Comparison of ENCODE assay signal across 31 cellular contexts in the genomic region with DNA sequence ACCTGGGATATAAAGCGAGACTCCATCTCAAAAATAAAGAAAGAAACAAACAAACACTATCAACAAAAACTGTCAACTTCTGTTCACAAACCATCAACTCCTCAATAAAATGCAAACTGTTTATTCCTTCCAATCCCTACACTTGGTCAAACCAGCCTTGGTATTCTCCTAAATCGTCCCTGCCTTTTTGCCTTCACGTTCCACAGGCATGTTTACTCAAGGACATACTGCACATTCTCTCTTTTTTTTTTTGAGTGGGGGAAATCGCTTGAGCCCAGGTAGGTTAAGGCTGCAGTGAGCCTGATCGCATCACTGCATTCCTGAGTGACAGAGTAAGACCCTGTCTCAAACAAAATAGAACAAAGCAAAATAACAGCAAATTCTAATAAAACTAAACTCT. TPM values are rescaled to one million over a fixed set of nuclear protein-coding genes. Genes with fewer than 3 reads are reported as not detected.
DNase-seq lines count a peak whose midpoint lies in the region; ATAC-seq, FAIRE-seq and TF ChIP-seq lines count a peak whose summit lies in the region.
"Had no signal": no experiment of that assay in that cellular context is flagged by ENCODE, and none has a peak within 500 bp of the region (broad histone marks: within the 10 kb centered on the region; RNA-seq: fewer than 3 reads in every experiment).

No MANE protein-coding gene starts in this region.

- H3K36me3 Mint-ChIP-seq in nephron (ENCODE audit: low read depth), result peaks cover 70% of the 10 kb centered on the region

- CTCF ChIA-PET in A549 (lab: Yijun Ruan, JAX), result interaction anchor here (1.1 kb wide), 1 partner anchor 13 kb away, joined by 3 read pairs; no protein-coding TSS in a partner anchor

- H3K9me3 Mint-ChIP-seq in nephron, result peaks cover 2% of the 10 kb centered on the region
- H3K9me3 Mint-ChIP-seq: activated CD4-positive, alpha-beta T cell treated with anti-CD3 and anti-CD28 coated beads, Interleukin-2, amount 10 ng/mL, durations not matched to agents 24 days and 14 days; activated T-cell treated with anti-CD3 and anti-CD28 coated beads, Interleukin-2, amount 50 U/mL, for 4 hours; memory B cell had no signal

- no peak for TF ChIP-seq CTCF in A549 (IDR thresholded peaks at IDR 0.05)
- no peak for TF ChIP-seq CTCF in epithelial cell of esophagus (IDR thresholded peaks at IDR 0.05; ENCODE audit: insufficient read depth, low read depth, low read length, missing control alignments)
- TF ChIP-seq CTCF in nephron (IDR thresholded peaks at IDR 0.05; ENCODE audit: unreplicated experiment in 3 of 3), result no peak

- H3K27me3 Mint-ChIP-seq in nephron (ENCODE audit: low read depth), result no peaks in the 10 kb centered on the region
- H3K27me3 Mint-ChIP-seq: activated CD4-positive, alpha-beta T cell treated with anti-CD3 and anti-CD28 coated beads, Interleukin-2, amount 10 ng/mL, durations not matched to agents 24 days and 14 days; CD4-positive, alpha-beta memory T cell; memory B cell had no signal

- peaks cover 44% of the 10 kb centered on the region for H3K4me1 ChIP-seq in A549
- H3K4me1 ChIP-seq in SJSA1 (replicated peaks), result peaks cover 24% of the 10 kb centered on the region
- no peaks in the 10 kb centered on the region for H3K4me1 ChIP-seq in SJCRH30

- no peaks in the 10 kb centered on the region for H3K27me3 ChIP-seq in SJSA1 (replicated peaks)
- H3K27me3 ChIP-seq in SJCRH30, result no peaks in the 10 kb centered on the region
- H3K27me3 ChIP-seq: brain microvascular endothelial cell, neutrophil, stomach, tibial nerve had no signal

- H3K9me3 ChIP-seq in A549 (no peaks in the 10 kb centered on the region), SJSA1 (replicated peaks) (no peaks in the 10 kb centered on the region), SJCRH30 (replicated peaks) (no peaks in the 10 kb centered on the region)
- H3K9me3 ChIP-seq: neutrophil, stomach, tibial nerve had no signal

- H3K4me2 ChIP-seq in A549, result peak overlapping the region; percentile 33; the same call in 2 of the 3 replicates

- no peak overlapping the region for H3K4me3 Mint-ChIP-seq in nephron
- H3K4me3 Mint-ChIP-seq: activated CD4-positive, alpha-beta T cell treated with anti-CD3 and anti-CD28 coated beads, Interleukin-2, amount 10 ng/mL, durations not matched to agents 24 days and 14 days; activated T-cell treated with anti-CD3 and anti-CD28 coated beads, Interleukin-2, amount 50 U/mL, for 4 hours; CD4-positive, alpha-beta memory T cell; memory B cell had no signal

- intact Hi-C loops in cardiac septum (cut with DNase I), result no loop called here

- H3K4me3 ChIP-seq in A549, result no peak overlapping the region
- H3K4me3 ChIP-seq in SJSA1, result no peak overlapping the region
- H3K4me3 ChIP-seq in epithelial cell of esophagus (ENCODE audit: low read length), result no peak overlapping the region
- no peak overlapping the region for H3K4me3 ChIP-seq in SJCRH30
- H3K4me3 ChIP-seq: stomach, tibial nerve had no signal

- no peak for TF ChIP-seq POLR2A in A549 (IDR thresholded peaks at IDR 0.05; ENCODE audit: low read length)

- no peak for DNase-seq in A549 (ENCODE audit: low read depth in 1 of 2, low spot score in 1 of 2)
- DNase-seq in SJSA1 (ENCODE audit: low read depth in 1 of 2, low spot score in 2 of 2), result peak; percentile 42 to 65
- peak; percentile 13 for DNase-seq in epithelial cell of esophagus (ENCODE audit: low read depth)
- DNase-seq in nucleus accumbens (lab: John Stamatoyannopoulos, UW), result no peak
- no peak for DNase-seq in cardiac septum (ENCODE audit: low spot score)
- DNase-seq in SJCRH30, result no peak
- DNase-seq: activated CD4-positive, alpha-beta T cell treated with anti-CD3 and anti-CD28 coated beads, Interleukin-2, amount 10 ng/mL, durations not matched to agents 24 days and 14 days; activated naive CD4-positive, alpha-beta T cell; activated T-cell treated with anti-CD3 and anti-CD28 coated beads, Interleukin-2, amount 50 U/mL, for 4 hours; brain microvascular endothelial cell; CD4-positive, alpha-beta memory T cell; effector CD4-positive, alpha-beta T cell; foreskin fibroblast; HCEC 1CT; head of caudate nucleus; KG1; MM.1S; NCI-H2081 treated with DMSO at 0.1 percent for 48 hours; NCI-H345; NCI-H774; stimulated activated CD4-positive, alpha-beta T cell treated with anti-CD3 and anti-CD28 coated beads, Interleukin-2, amount 100 ng/mL, for 24 hours; stomach; T-helper 2 cell had no signal

- 37% methylated on average over 5 of the region's 5 CpGs for WGBS in A549 (ENCODE audit: missing lambda C conversion rate)

- no peaks in the 10 kb centered on the region for H3K4me1 Mint-ChIP-seq in nephron

- TF ChIP-seq EP300 in A549 (IDR thresholded peaks at IDR 0.05), result no peak

- peak in 1 of 2 experiments; percentile 61; a peak in 3 of 6 replicates for ATAC-seq in A549
- ATAC-seq in HG03175 (IDR thresholded peaks at IDR 0.05; ENCODE audit: unreplicated experiment), result no peak
- ATAC-seq: activated T-cell treated with anti-CD3 and anti-CD28 coated beads, Interleukin-2, amount 50 U/mL, for 4 hours; SK-N-SH treated with all-trans-retinoic acid at 6 μM for 48 hours had no signal

- H3K27ac ChIP-seq in A549, result peak overlapping the region in 1 of 2 experiments; percentile 39; a peak in 1 of 6 replicates
- H3K27ac ChIP-seq in SJSA1, result peak overlapping the region; percentile 96
- no peak overlapping the region for H3K27ac ChIP-seq in SJCRH30
- H3K27ac ChIP-seq: neutrophil, stomach, tibial nerve had no signal

- POLR2A ChIA-PET in A549 (lab: Yijun Ruan, JAX), result interaction anchor here (1.4 kb wide), 1 partner anchor 13 kb away, joined by 6 read pairs; the partner anchor contains the start of gene UBAP2

- H3K27ac Mint-ChIP-seq in nephron, result peak overlapping the region in 2 of 3 experiments; percentile 28 to 70
- H3K27ac Mint-ChIP-seq: activated CD4-positive, alpha-beta T cell treated with anti-CD3 and anti-CD28 coated beads, Interleukin-2, amount 10 ng/mL, durations not matched to agents 24 days and 14 days; memory B cell had no signal

- no peak for FAIRE-seq in A549 (lab: Jason Lieb, UNC)
- FAIRE-seq: colon, HTR-8/SVneo had no signal

- H3K36me3 ChIP-seq in SJSA1, result peaks cover 5% of the 10 kb centered on the region; the same call in 1 of the 2 replicates
- peaks cover 15% of the 10 kb centered on the region for H3K36me3 ChIP-seq in SJCRH30
- H3K36me3 ChIP-seq: neutrophil had no signal

- TF ChIP-seq RAD21 in A549 (conservative IDR thresholded peaks at IDR 0.05 in 1 of 2, IDR thresholded peaks at IDR 0.05 in 1 of 2), result no peak

TF ChIP-seq in A549, 52 proteins besides CTCF, POLR2A, EP300 and RAD21:
- TF ChIP-seq ESRRA (IDR thresholded peaks at IDR 0.05; ENCODE audit: borderline replicate concordance, low read length) (no peak), CBX2 (IDR thresholded peaks at IDR 0.05; ENCODE audit: borderline replicate concordance, low read depth) (no peak), RNF2 (IDR thresholded peaks at IDR 0.05; ENCODE audit: borderline replicate concordance, low read depth) (no peak), HOXB13 (CRISPR knock-in tag; IDR thresholded peaks at IDR 0.05; ENCODE audit: low read depth) (no peak), JUNB (IDR thresholded peaks at IDR 0.05) (no peak), ZNF302 (CRISPR knock-in tag; IDR thresholded peaks at IDR 0.05) (no peak), EHMT2 (IDR thresholded peaks at IDR 0.05; ENCODE audit: low read depth) (no peak), ATOH8 (CRISPR knock-in tag; IDR thresholded peaks at IDR 0.05; ENCODE audit: low read depth) (no peak), MAZ (IDR thresholded peaks at IDR 0.05; ENCODE audit: borderline replicate concordance, low read depth, low read length) (no peak)
- TF ChIP-seq, protein P1, sequence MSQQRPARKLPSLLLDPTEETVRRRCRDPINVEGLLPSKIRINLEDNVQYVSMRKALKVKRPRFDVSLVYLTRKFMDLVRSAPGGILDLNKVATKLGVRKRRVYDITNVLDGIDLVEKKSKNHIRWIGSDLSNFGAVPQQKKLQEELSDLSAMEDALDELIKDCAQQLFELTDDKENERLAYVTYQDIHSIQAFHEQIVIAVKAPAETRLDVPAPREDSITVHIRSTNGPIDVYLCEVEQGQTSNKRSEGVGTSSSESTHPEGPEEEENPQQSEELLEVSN (IDR thresholded peaks at IDR 0.05; ENCODE audit: borderline replicate concordance, low read depth), result no peak

RNA-seq across cellular contexts. Expression of gene UBAP2, which starts 13.0 kb away (rescaled TPM):
- polyA plus RNA-seq in A549 (2011; rRNA removed), result 25.0 and 26.8 TPM in 2 replicates
- polyA plus RNA-seq in A549 (2012; cell fraction: cytosol; rRNA removed), result 38.9 and 52.6 TPM in 2 replicates
- polyA plus RNA-seq in A549 (2012; cell fraction: nucleus; rRNA removed), result 85.6 and 111 TPM in 2 replicates
- polyA plus RNA-seq in A549 (2017; fragmentation: RNase III; extraction: RNeasy Plus Mini Kit Qiagen cat#74134 plus additional on column Dnase treatment), result 29.5 to 32.9 TPM (median 30.0 TPM) in 3 replicates
- 32.4 and 40.0 TPM in 2 replicates for polyA minus RNA-seq in A549 (2011; rRNA and poly(A)+ RNA removed)
- total RNA-seq in SJSA1 (2014; rRNA removed; shearing (Covaris generic)), result 5.2 and 10.7 TPM in 2 replicates
- total RNA-seq in cardiac septum, result 21.5 TPM
- 17.0 and 17.1 TPM in 2 replicates for total RNA-seq in SJCRH30 (2014; rRNA removed; shearing (Covaris generic))

Comparison
In these comparisons a context has a peak if more than half of its experiments do, and no peak if none do; other contexts are left out.
1. DNase-seq: peak in SJSA1 (2 of 2) and epithelial cell of esophagus (single experiment); none in A549 (0 of 2), nucleus accumbens (0 of 56), cardiac septum (single experiment) and SJCRH30 (0 of 2).